35 cellular contexts compared by ENCODE assay signal in genomic region chr12:126837697-126838096, GRCh38.
"Had no signal": no experiment of that assay in that cellular context is flagged by ENCODE, and none has a peak within 500 bp of the region (broad histone marks: within the 10 kb centered on the region; RNA-seq: fewer than 3 reads in every experiment).

No MANE protein-coding gene starts in this region.

- H3K36me3 ChIP-seq: MG63 had no signal

- H3K27ac ChIP-seq: KMS-11 had no signal

- DNase-seq: Karpas-422, Kasumi-1, KG1, MM.1S, MV-4-11, NCI-H1048, NCI-H1092, NCI-H1092 treated with DMSO at 0.1 percent for 48 hours, NCI-H1105, NCI-H1105 treated with DMSO at 0.1 percent for 48 hours, NCI-H1417, NCI-H1417 treated with DMSO at 0.1 percent for 48 hours, NCI-H1436, NCI-H1436 treated with DMSO at 0.1 percent for 48 hours, NCI-H146, NCI-H1694, NCI-H1694 treated with DMSO at 0.1 percent for 48 hours, NCI-H187, NCI-H187 treated with DMSO at 0.1 percent for 48 hours, NCI-H1930, NCI-H2029, NCI-H2029 treated with DMSO at 0.1 percent for 48 hours, NCI-H2081, NCI-H2081 treated with DMSO at 0.1 percent for 48 hours, NCI-H2107, NCI-H2171, NCI-H2171 treated with DMSO at 0.1 percent for 48 hours, NCI-H2227 treated with DMSO at 0.1 percent for 48 hours, NCI-H226, NCI-H345, NCI-H446, NCI-H446 treated with DMSO at 0.1 percent for 48 hours, NCI-H510A had no signal

- H3K4me2 ChIP-seq: KMS-11 had no signal

- H3K9ac ChIP-seq: KMS-11 had no signal

- H3K4me3 ChIP-seq: MG63 had no signal

- H3K27me3 ChIP-seq: MG63 had no signal
